ENCODE assay signal across 2 cellular contexts in genomic region chr11:58615556-58615955, GRCh38.
TF ChIP-seq lines count a peak whose summit lies in the region.

No MANE protein-coding gene starts in this region.

TF ChIP-seq in HepG2, 621 proteins besides CTCF, POLR2A, EP300 and RAD21:
- TF ChIP-seq MAFF (IDR thresholded peaks at IDR 0.05; ENCODE audit: low read depth, low read length): peak; percentile 89
- no peak for TF ChIP-seq SIX4 (CRISPR knock-in tag; IDR thresholded peaks at IDR 0.05)
- no peak for TF ChIP-seq ZNF562 (CRISPR knock-in tag; IDR thresholded peaks at IDR 0.05; ENCODE audit: borderline replicate concordance)
- peak; percentile 92 to 94 for TF ChIP-seq MAFK (conservative IDR thresholded peaks at IDR 0.05 in 1 of 2, IDR thresholded peaks at IDR 0.05 in 1 of 2; ENCODE audit: low read length in 2 of 2)
- TF ChIP-seq ZNF75D (CRISPR knock-in tag; IDR thresholded peaks at IDR 0.05; ENCODE audit: borderline replicate concordance): no peak

TF ChIP-seq in H1, 55 proteins besides CTCF, POLR2A, EP300 and RAD21:
- TF ChIP-seq BRCA1 (IDR thresholded peaks at IDR 0.05; ENCODE audit: low read depth, low read length) (no peak), MAFK (IDR thresholded peaks at IDR 0.05; ENCODE audit: low read depth, low read length) (0 out of 2 replicates have a peak, but pooled peaks have one; percentile 35)
TF ChIP-seq in H1: peak in this region for 1.
